In genomic region chr9:109321727-109322126, GRCh38 we compare ENCODE assay signal across 1 cellular context.
A peak's percentile ranks its signal among the peaks of the same experiment; 100 is the strongest.
TF ChIP-seq lines count a peak whose summit lies in the region.

No MANE protein-coding gene starts in this region.

TF ChIP-seq in HepG2, 621 proteins besides CTCF, POLR2A, EP300 and RAD21 (continued from another document):
- TF ChIP-seq, protein P1, sequence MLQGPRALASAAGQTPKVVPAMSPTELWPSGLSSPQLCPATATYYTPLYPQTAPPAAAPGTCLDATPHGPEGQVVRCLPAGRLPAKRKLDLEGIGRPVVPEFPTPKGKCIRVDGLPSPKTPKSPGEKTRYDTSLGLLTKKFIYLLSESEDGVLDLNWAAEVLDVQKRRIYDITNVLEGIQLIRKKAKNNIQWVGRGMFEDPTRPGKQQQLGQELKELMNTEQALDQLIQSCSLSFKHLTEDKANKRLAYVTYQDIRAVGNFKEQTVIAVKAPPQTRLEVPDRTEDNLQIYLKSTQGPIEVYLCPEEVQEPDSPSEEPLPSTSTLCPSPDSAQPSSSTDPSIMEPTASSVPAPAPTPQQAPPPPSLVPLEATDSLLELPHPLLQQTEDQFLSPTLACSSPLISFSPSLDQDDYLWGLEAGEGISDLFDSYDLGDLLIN (CRISPR knock-in tag; IDR thresholded peaks at IDR 0.05; ENCODE audit: borderline replicate concordance) = no peak
- peak; percentile 75 for TF ChIP-seq ZNF629 (CRISPR knock-in tag; conservative IDR thresholded peaks at IDR 0.05)
- 0 out of 2 replicates have a peak, but pooled peaks have one; percentile 16 for TF ChIP-seq ZNF20 (CRISPR knock-in tag; IDR thresholded peaks at IDR 0.05)
- no peak for TF ChIP-seq MAF1 (CRISPR knock-in tag; IDR thresholded peaks at IDR 0.05; ENCODE audit: borderline replicate concordance)
- no peak for TF ChIP-seq GRHL1 (CRISPR knock-in tag; conservative IDR thresholded peaks at IDR 0.05)
